8 cellular contexts compared by ENCODE assay signal in the genomic region with DNA sequence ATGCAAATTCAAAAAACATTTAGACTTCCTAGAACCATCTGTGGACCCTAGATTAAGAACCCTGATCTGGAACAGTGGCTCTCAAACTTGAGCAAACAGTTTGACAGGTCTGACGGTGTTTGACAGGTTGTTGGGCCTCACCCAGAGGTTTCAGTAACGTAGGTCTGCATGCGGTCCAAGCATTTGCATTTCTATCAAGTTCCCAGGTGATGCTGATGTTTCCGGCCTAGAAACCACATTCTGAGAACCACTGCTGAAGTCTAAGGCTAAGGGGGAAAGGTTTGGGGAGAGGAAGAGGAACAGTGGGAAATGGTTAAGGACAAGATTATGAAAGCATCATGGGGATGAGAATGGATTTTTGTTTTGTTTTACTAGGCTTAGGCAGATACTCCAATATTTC. TPM values are rescaled to one million over a fixed set of nuclear protein-coding genes. Genes with fewer than 3 reads are reported as not detected.
DNase-seq lines count a peak whose midpoint lies in the region; ATAC-seq and TF ChIP-seq lines count a peak whose summit lies in the region.

No MANE protein-coding gene starts in this region.

- no peak overlapping the region for H3K4me3 ChIP-seq in dorsolateral prefrontal cortex

- no peaks in the 10 kb centered on the region for H3K27me3 ChIP-seq in dorsolateral prefrontal cortex

- peak overlapping the region; percentile 2 for H3K4me3 Mint-ChIP-seq in activated B cell treated with CpG ODN at 0.5 μM for 24 hours

- H3K36me3 Mint-ChIP-seq in activated B cell treated with CpG ODN at 0.5 μM for 24 hours (ENCODE audit: low read depth): peaks cover 81% of the 10 kb centered on the region

- peak; percentile 76 for ATAC-seq in GM19025 (IDR thresholded peaks at IDR 0.05; ENCODE audit: low read depth, unreplicated experiment)
- ATAC-seq in HG02938 (IDR thresholded peaks at IDR 0.05; ENCODE audit: unreplicated experiment): peak; percentile 74
- ATAC-seq in activated B cell treated with CpG ODN at 0.5 μM for 24 hours (ENCODE audit: low read depth): peak; percentile 76

- no peaks in the 10 kb centered on the region for H3K27me3 Mint-ChIP-seq in activated B cell treated with CpG ODN at 0.5 μM for 24 hours

- intact Hi-C loops in activated B cell treated with CpG ODN at 0.5 μM for 24 hours (cut with micrococcal nuclease) (loop anchor here (2.0 kb wide), 1 partner anchor 48 kb away; a partner anchor contains a TSS), dorsolateral prefrontal cortex (cut with DNase I) (loop anchor here (1.0 to 5.0 kb wide), 3 partner anchors 197 to 377 kb away; no protein-coding TSS in a partner anchor)

- POLR2A ChIA-PET in activated B cell treated with CpG ODN at 0.5 μM for 24 hours (lab: Charles Lee): interaction anchor here (1.2 to 2.2 kb wide), 4 partner anchors 15 to 242 kb away, joined by 3 to 9 read pairs (median 4); no protein-coding TSS in a partner anchor

- CTCF ChIA-PET in activated B cell treated with CpG ODN at 0.5 μM for 24 hours (lab: Charles Lee): interaction anchor here (0.8 to 6.5 kb wide), 13 partner anchors 8 to 248 kb away, joined by 3 to 155 read pairs (median 5); no protein-coding TSS in a partner anchor

- no peak for DNase-seq in activated B cell treated with CpG ODN at 0.5 μM for 24 hours
- no peak for DNase-seq in T1000 (lab: John Stamatoyannopoulos, UW)
- no peak for DNase-seq in dorsolateral prefrontal cortex
- DNase-seq in SHP77 treated with DMSO at 0.1 percent for 48 hours (lab: John Stamatoyannopoulos, UW): no peak
- no peak for DNase-seq in SHP77 (lab: John Stamatoyannopoulos, UW)

- peaks cover 51% of the 10 kb centered on the region for H3K4me1 Mint-ChIP-seq in activated B cell treated with CpG ODN at 0.5 μM for 24 hours

- H3K9me3 Mint-ChIP-seq in activated B cell treated with CpG ODN at 0.5 μM for 24 hours: no peaks in the 10 kb centered on the region

- H3K27ac Mint-ChIP-seq in activated B cell treated with CpG ODN at 0.5 μM for 24 hours: peak overlapping the region; percentile 50

- TF ChIP-seq CTCF in 22Rv1 (IDR thresholded peaks at IDR 0.05) (no peak), activated B cell treated with CpG ODN at 0.5 μM for 24 hours (IDR thresholded peaks at IDR 0.05) (no peak), dorsolateral prefrontal cortex (IDR thresholded peaks at IDR 0.05 in 54 of 56, conservative IDR thresholded peaks at IDR 0.05 in 2 of 56; ENCODE audit: low read depth in 1 of 56, partially characterized antibody in 56 of 56) (no peak)

- peak overlapping the region; percentile 45; the same call in 1 of the 2 replicates for H3K27ac ChIP-seq in 22Rv1
- H3K27ac ChIP-seq in dorsolateral prefrontal cortex: no peak overlapping the region

RNA-seq across cellular contexts. Expression of a gene that starts 48.6 kb away (rescaled TPM):
- total RNA-seq in activated B cell treated with CpG ODN at 0.5 μM for 24 hours (221 and 264 TPM in 2 replicates), dorsolateral prefrontal cortex (100 to 1,000 TPM in 47 of 120 experiments, 10 to 100 TPM in 73; 56.3 to 151 (median 97.1) TPM)
